ENCODE assay signal across 8 cellular contexts in genomic region chr2:110472171-110473058, GRCh38. TPM values are rescaled to one million over a fixed set of nuclear protein-coding genes. Genes with fewer than 3 reads are reported as not detected.
DNase-seq lines count a peak whose midpoint lies in the region; ATAC-seq, FAIRE-seq and TF ChIP-seq lines count a peak whose summit lies in the region.
"Not testable (repeated sequence)": the region's sequence is repeated elsewhere in the genome, so short reads cannot be mapped to it uniquely, and the experiment has no call there.
"Had no signal": no experiment of that assay in that cellular context is flagged by ENCODE, and none has a peak within 500 bp of the region (broad histone marks: within the 10 kb centered on the region; RNA-seq: fewer than 3 reads in every experiment).

Gene LIMS4 (minus strand): TSS chr2:110472816. CDS start chr2:110472778, 38 bp downstream.

- not testable (repeated sequence) for H3K36me3 ChIP-seq in SK-N-SH (replicated peaks in 1 of 2; ENCODE audit: control insufficient read depth in 1 of 2, insufficient read depth in 2 of 2, low read length in 1 of 2); mucosa of descending colon (ENCODE audit: low read depth)

- H3K9me3 ChIP-seq in A549; SK-N-SH; right cardiac atrium (ENCODE audit: control insufficient read depth, low read length); mucosa of descending colon: not testable (repeated sequence)

- H3K4me2 ChIP-seq in A549, SK-N-SH: not testable (repeated sequence)

- ATAC-seq in A549 = peak; percentile 7 to 40; a peak in 3 of 6 replicates
- peak; percentile 97 to 98 for ATAC-seq in right cardiac atrium
- peak; percentile 69 for ATAC-seq in mucosa of descending colon
- ATAC-seq in sciatic nerve = peak; percentile 98

- not testable (repeated sequence) for H3F3A ChIP-seq in SK-N-SH (replicated peaks; ENCODE audit: insufficient read depth)

- not testable (repeated sequence) for H4K20me1 ChIP-seq in SK-N-SH (ENCODE audit: insufficient read depth)

- not testable (repeated sequence) for DNase-seq in A549 (ENCODE audit: low read depth in 1 of 2, low spot score in 1 of 2); SK-N-SH; dermis microvascular lymphatic vessel endothelial cell (ENCODE audit: low read depth in 2 of 2); glomerular endothelial cell (ENCODE audit: extremely low read depth, low read depth, low spot score); right cardiac atrium; mucosa of descending colon; sciatic nerve (ENCODE audit: low spot score)

- TF ChIP-seq EP300 in A549 (IDR thresholded peaks at IDR 0.05); SK-N-SH (IDR thresholded peaks at IDR 0.05; ENCODE audit: borderline replicate concordance in 1 of 2, low read depth in 1 of 2, low read length in 1 of 2): not testable (repeated sequence)

- POLR2A ChIA-PET in A549 (lab: Yijun Ruan, JAX); SK-N-SH (lab: Yijun Ruan, JAX): not testable (repeated sequence)

- FAIRE-seq in A549 (lab: Jason Lieb, UNC) = not testable (repeated sequence)

- no CpG with 5 or more reads among the region's 29 CpGs for WGBS in A549 (ENCODE audit: missing lambda C conversion rate)
- no CpG with 5 or more reads among the region's 29 CpGs for WGBS in SK-N-SH (ENCODE audit: low lambda C conversion rate)
- no CpG with 5 or more reads among the region's 29 CpGs for WGBS in right cardiac atrium

- not testable (repeated sequence) for TF ChIP-seq CTCF in A549 (IDR thresholded peaks at IDR 0.05); SK-N-SH (IDR thresholded peaks at IDR 0.05); mucosa of descending colon (IDR thresholded peaks at IDR 0.05)

- not testable (repeated sequence) for H3K4me1 ChIP-seq in A549; SK-N-SH (ENCODE audit: control insufficient read depth in 1 of 2, insufficient read depth in 2 of 2, low read depth in 1 of 2, low read length in 1 of 2); right cardiac atrium (ENCODE audit: control insufficient read depth, insufficient read depth, low read length); mucosa of descending colon (ENCODE audit: low read depth)

- not testable (repeated sequence) for H3K9me2 ChIP-seq in SK-N-SH

- intact Hi-C loops in right cardiac atrium (cut with DNase I); mucosa of descending colon (cut with DNase I, micrococcal nuclease); sciatic nerve (cut with DNase I): not testable (repeated sequence)

- H3K4me3 ChIP-seq in A549; SK-N-SH (ENCODE audit: low read depth in 2 of 2, low read length in 1 of 2); right cardiac atrium (ENCODE audit: low read length); mucosa of descending colon: not testable (repeated sequence)

- H3K27ac ChIP-seq in A549; SK-N-SH (ENCODE audit: low read depth in 2 of 2, low read length in 1 of 2); right cardiac atrium (ENCODE audit: low read length): not testable (repeated sequence)

- CTCF ChIA-PET in A549 (lab: Yijun Ruan, JAX); SK-N-SH (lab: Yijun Ruan, JAX): not testable (repeated sequence)

- H3K9ac ChIP-seq in SK-N-SH = not testable (repeated sequence)

- not testable (repeated sequence) for H2AFZ ChIP-seq in SK-N-SH (ENCODE audit: low read depth)

- not testable (repeated sequence) for TF ChIP-seq RAD21 in A549 (conservative IDR thresholded peaks at IDR 0.05 in 1 of 2, IDR thresholded peaks at IDR 0.05 in 1 of 2); SK-N-SH (IDR thresholded peaks at IDR 0.05; ENCODE audit: low read length)

- not testable (repeated sequence) for TF ChIP-seq POLR2A in A549 (IDR thresholded peaks at IDR 0.05; ENCODE audit: low read length)

- not testable (repeated sequence) for H3K79me2 ChIP-seq in SK-N-SH (ENCODE audit: insufficient read depth)

- H3K27me3 ChIP-seq in SK-N-SH (ENCODE audit: insufficient read depth); right cardiac atrium (ENCODE audit: control insufficient read depth, insufficient read depth): not testable (repeated sequence)

RNA-seq across cellular contexts. Expression of gene LIMS4, which starts in this region (rescaled TPM):
- polyA plus RNA-seq in A549 (2011; rRNA removed) = 0.40 and 0.44 TPM in 2 replicates
- 0.04 TPM in 1 of 2 replicates, not detected in the other for polyA plus RNA-seq in A549 (2012; cell fraction: cytosol; rRNA removed)
- polyA plus RNA-seq in A549 (2012; cell fraction: nucleus; rRNA removed) = not detected in 2 replicates
- polyA plus RNA-seq in A549 (2017; fragmentation: RNase III; extraction: RNeasy Plus Mini Kit Qiagen cat#74134 plus additional on column Dnase treatment) = 0.09 to 0.17 TPM (median 0.14 TPM) in 3 replicates
- 0.54 and 0.74 TPM in 2 replicates for polyA minus RNA-seq in A549 (2011; rRNA and poly(A)+ RNA removed)
- polyA plus RNA-seq in SK-N-SH (2012; rRNA removed) = 9.6 and 10.7 TPM in 2 replicates
- polyA plus RNA-seq in SK-N-SH (2012; cell fraction: cytosol; rRNA removed) = 5.8 and 8.3 TPM in 2 replicates
- 11.0 and 16.6 TPM in 2 replicates for polyA plus RNA-seq in SK-N-SH (2012; cell fraction: nucleus; rRNA removed)
- 20.8 and 80.8 TPM in 2 replicates for total RNA-seq in dermis microvascular lymphatic vessel endothelial cell
- 55.2 and 102 TPM in 2 replicates for total RNA-seq in glomerular endothelial cell
- total RNA-seq in right cardiac atrium = 1 to 10 TPM; 1.4 to 3.4 (median 2.9) TPM
- polyA plus RNA-seq in right cardiac atrium = 2.2 TPM
- total RNA-seq in mucosa of descending colon = 1 to 10 TPM in 1 of 3 donors, under 1 TPM in 2; 0.65 to 1.4 (median 0.93) TPM
- total RNA-seq in sciatic nerve = 2.2 TPM
- total RNA-seq: H4 had no signal

Comparison
In these comparisons a context has a peak if more than half of its experiments do, and no peak if none do; other contexts are left out.
1. Peak in ATAC-seq in A549; RNA of the gene not detected or under 1 TPM.
2. ATAC-seq: peak in every context shown above with its lines; median percentile 98 in sciatic nerve; 98 in right cardiac atrium; 69 in mucosa of descending colon; 24 in A549.